Comparison of ENCODE assay signal across 8 cellular contexts in genomic region chr17:43393944-43394482, GRCh38. TPM values are rescaled to one million over a fixed set of nuclear protein-coding genes. Genes with fewer than 3 reads are reported as not detected.
DNase-seq lines count a peak whose midpoint lies in the region; ATAC-seq, FAIRE-seq and TF ChIP-seq lines count a peak whose summit lies in the region.

No MANE protein-coding gene starts in this region.

- TF ChIP-seq CTCF in D721Med (IDR thresholded peaks at IDR 0.05; ENCODE audit: insufficient read depth, missing control alignments): peak; percentile 98

- H3K27ac Mint-ChIP-seq in natural killer cell treated with Interleukin-12 subunit alpha and Interleukin-12 subunit beta and Interleukin-15 and Interleukin-18, amount 100 ng/mL, for 72 hours: no peak overlapping the region
- H3K27ac Mint-ChIP-seq in stimulated activated memory B cell treated with anti-CD40 and anti-IgM and Interleukin-4, amounts not matched to agents 10 μg/mL and 1 μg/mL and 100 μg/mL, for 72 hours: peak overlapping the region; percentile 57

- H3K27me3 Mint-ChIP-seq in natural killer cell treated with Interleukin-12 subunit alpha and Interleukin-12 subunit beta and Interleukin-15 and Interleukin-18, amount 100 ng/mL, for 72 hours: no peaks in the 10 kb centered on the region
- H3K27me3 Mint-ChIP-seq in stimulated activated memory B cell treated with anti-CD40 and anti-IgM and Interleukin-4, amounts not matched to agents 10 μg/mL and 1 μg/mL and 100 μg/mL, for 72 hours: no peaks in the 10 kb centered on the region

- no peaks in the 10 kb centered on the region for H3K36me3 Mint-ChIP-seq in natural killer cell treated with Interleukin-12 subunit alpha and Interleukin-12 subunit beta and Interleukin-15 and Interleukin-18, amount 100 ng/mL, for 72 hours
- no peaks in the 10 kb centered on the region for H3K36me3 Mint-ChIP-seq in stimulated activated memory B cell treated with anti-CD40 and anti-IgM and Interleukin-4, amounts not matched to agents 10 μg/mL and 1 μg/mL and 100 μg/mL, for 72 hours

- H3K9me3 Mint-ChIP-seq in natural killer cell treated with Interleukin-12 subunit alpha and Interleukin-12 subunit beta and Interleukin-15 and Interleukin-18, amount 100 ng/mL, for 72 hours: no peaks in the 10 kb centered on the region
- no peaks in the 10 kb centered on the region for H3K9me3 Mint-ChIP-seq in stimulated activated memory B cell treated with anti-CD40 and anti-IgM and Interleukin-4, amounts not matched to agents 10 μg/mL and 1 μg/mL and 100 μg/mL, for 72 hours

- ATAC-seq in natural killer cell treated with Interleukin-12 subunit alpha and Interleukin-12 subunit beta and Interleukin-15 and Interleukin-18, amount 100 ng/mL, for 72 hours: peak; percentile 55 to 71
- ATAC-seq in stimulated activated memory B cell treated with anti-CD40 and anti-IgM and Interleukin-4, amounts not matched to agents 10 μg/mL and 1 μg/mL and 100 μg/mL, for 72 hours: peak; percentile 65
- ATAC-seq in HG02588 (IDR thresholded peaks at IDR 0.05; ENCODE audit: unreplicated experiment): no peak

- no peak for FAIRE-seq in D721Med (lab: Jason Lieb, UNC)
- no peak for FAIRE-seq in RCC 7860 (lab: Jason Lieb, UNC)

- DNase-seq in D721Med (ENCODE audit: insufficient read length, low spot score): peak; percentile 64
- DNase-seq in Kasumi-1 (lab: John Stamatoyannopoulos, UW): peak; percentile 83 to 92
- DNase-seq in RCC 7860 (ENCODE audit: low spot score): peak; percentile 65
- DNase-seq in activated T-helper 1 cell treated with Interleukin-2 at 50 U/mL for 16 hours (ENCODE audit: low read depth): peak; percentile 70
- peak; percentile 77 for DNase-seq in fibroblast of gingiva (ENCODE audit: low read depth)
- peak; percentile 84 for DNase-seq in natural killer cell treated with Interleukin-12 subunit alpha and Interleukin-12 subunit beta and Interleukin-15 and Interleukin-18, amount 100 ng/mL, for 72 hours (ENCODE audit: low spot score)

- peaks cover 15 to 22% of the 10 kb centered on the region in 2 donors for H3K4me1 Mint-ChIP-seq in natural killer cell treated with Interleukin-12 subunit alpha and Interleukin-12 subunit beta and Interleukin-15 and Interleukin-18, amount 100 ng/mL, for 72 hours (ENCODE audit: low read depth in 2 of 2)
- peaks cover 41% of the 10 kb centered on the region for H3K4me1 Mint-ChIP-seq in stimulated activated memory B cell treated with anti-CD40 and anti-IgM and Interleukin-4, amounts not matched to agents 10 μg/mL and 1 μg/mL and 100 μg/mL, for 72 hours

- no peak overlapping the region for H3K4me3 Mint-ChIP-seq in natural killer cell treated with Interleukin-12 subunit alpha and Interleukin-12 subunit beta and Interleukin-15 and Interleukin-18, amount 100 ng/mL, for 72 hours
- no peak overlapping the region for H3K4me3 Mint-ChIP-seq in stimulated activated memory B cell treated with anti-CD40 and anti-IgM and Interleukin-4, amounts not matched to agents 10 μg/mL and 1 μg/mL and 100 μg/mL, for 72 hours

RNA-seq across cellular contexts. Expression of gene ARL4D, which starts 4.8 kb away (rescaled TPM):
- 1 to 10 TPM; 1.5 to 1.7 TPM for total RNA-seq in natural killer cell treated with Interleukin-12 subunit alpha and Interleukin-12 subunit beta and Interleukin-15 and Interleukin-18, amount 100 ng/mL, for 72 hours
